2 cellular contexts compared by ENCODE assay signal in genomic region chr4:138972956-138973819, GRCh38.
TF ChIP-seq lines count a peak whose summit lies in the region.

No MANE protein-coding gene starts in this region.

TF ChIP-seq in H1, 55 proteins besides CTCF, POLR2A, EP300 and RAD21 (continued from another document):
- TF ChIP-seq SP2 (IDR thresholded peaks at IDR 0.05; ENCODE audit: low read length) (no peak), KDM4A (IDR thresholded peaks at IDR 0.05; ENCODE audit: low read depth, low read length, severe bottlenecking) (no peak), CEBPB (IDR thresholded peaks at IDR 0.05; ENCODE audit: low read depth, low read length) (no peak), GTF2F1 (IDR thresholded peaks at IDR 0.05; ENCODE audit: borderline replicate concordance, low read depth, low read length) (no peak)

TF ChIP-seq in SK-N-SH treated with all-trans-retinoic acid at 6 μM for 48 hours, 23 proteins besides CTCF, POLR2A, EP300 and RAD21 (continued from another document):
- no peak for TF ChIP-seq CSRNP3 (CRISPR knock-in tag; IDR thresholded peaks at IDR 0.05)
- no peak for TF ChIP-seq CSDC2 (CRISPR knock-in tag; IDR thresholded peaks at IDR 0.05)
- no peak for TF ChIP-seq ZNF565 (CRISPR knock-in tag; conservative IDR thresholded peaks at IDR 0.05; ENCODE audit: low read depth)
- TF ChIP-seq ESRRG (CRISPR knock-in tag; IDR thresholded peaks at IDR 0.05): no peak
- no peak for TF ChIP-seq TSHZ2 (CRISPR knock-in tag; IDR thresholded peaks at IDR 0.05)
- no peak for TF ChIP-seq RARB (CRISPR knock-in tag; IDR thresholded peaks at IDR 0.05)
- no peak for TF ChIP-seq OSR1 (CRISPR knock-in tag; IDR thresholded peaks at IDR 0.05)
- TF ChIP-seq ZNF70 (CRISPR knock-in tag; IDR thresholded peaks at IDR 0.05): no peak
- TF ChIP-seq TCF4 (CRISPR knock-in tag; IDR thresholded peaks at IDR 0.05; ENCODE audit: borderline replicate concordance): no peak
- TF ChIP-seq PATZ1 (CRISPR knock-in tag; IDR thresholded peaks at IDR 0.05; ENCODE audit: borderline replicate concordance): no peak
- TF ChIP-seq POU6F1 (CRISPR knock-in tag; IDR thresholded peaks at IDR 0.05; ENCODE audit: borderline replicate concordance, low read depth): no peak
